32 cellular contexts compared by ENCODE assay signal in the genomic region with DNA sequence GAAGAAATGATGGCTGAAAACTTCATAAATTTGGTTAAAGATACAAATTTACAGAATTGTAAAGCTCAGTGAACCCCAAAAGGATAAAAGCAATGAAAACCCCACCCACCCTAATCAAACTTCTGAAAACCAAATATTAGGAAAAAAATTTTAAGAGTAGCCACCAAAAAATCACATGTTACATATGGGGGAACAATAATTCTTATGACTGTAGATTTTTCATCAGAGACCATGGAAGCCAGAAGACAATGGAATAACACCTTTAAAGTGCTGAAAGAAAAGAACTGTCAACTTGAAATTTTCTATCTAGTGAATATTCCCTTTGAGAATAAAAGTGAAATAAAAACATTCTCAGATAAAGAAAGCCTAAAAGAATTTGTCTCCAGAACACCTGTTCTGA. TPM values are rescaled to one million over a fixed set of nuclear protein-coding genes. Genes with fewer than 3 reads are reported as not detected.
"Had no signal": no experiment of that assay in that cellular context is flagged by ENCODE, and none has a peak within 500 bp of the region (broad histone marks: within the 10 kb centered on the region; RNA-seq: fewer than 3 reads in every experiment).

No MANE protein-coding gene starts in this region.

- H3K4me3 ChIP-seq: ovary, prostate gland, sigmoid colon, uterus had no signal

- H3K27ac ChIP-seq: neutrophil, ovary, prostate gland, sigmoid colon, uterus had no signal

- H3K27me3 ChIP-seq: neutrophil, ovary, sigmoid colon, uterus had no signal

- H3K9me3 ChIP-seq: neutrophil, ovary, prostate gland had no signal

- H3K36me3 ChIP-seq: neutrophil, ovary, prostate gland, sigmoid colon, uterus had no signal

- ATAC-seq: esophagus mucosa; left cardiac atrium; left ventricle myocardium superior; stimulated activated memory B cell treated with anti-CD40 and anti-IgM and Interleukin-4, amounts not matched to agents 10 μg/mL and 1 μg/mL and 100 μg/mL, for 72 hours; stimulated activated naive CD8-positive, alpha-beta T cell treated with anti-CD3 and anti-CD28 coated beads, Interleukin-15, amount 100 ng/mL, for 72 hours had no signal

- FAIRE-seq: keratinocyte, small intestine had no signal

- DNase-seq: activated CD4-positive, alpha-beta memory T cell treated with anti-CD3 and anti-CD28 coated beads for 36 hours; activated CD4-positive, alpha-beta T cell treated with anti-CD3 and anti-CD28 coated beads for 48 hours; activated CD8-positive, alpha-beta memory T cell treated with anti-CD3 and anti-CD28 coated beads, Interleukin-2, amount 50 U/mL, for 4 hours; activated effector memory CD4-positive, alpha-beta T cell treated with anti-CD3 and anti-CD28 coated beads, Interleukin-2, amount 50 U/mL, for 16 hours; activated naive CD4-positive, alpha-beta T cell treated with anti-CD3 and anti-CD28 coated beads for 36 hours; activated naive CD8-positive, alpha-beta T cell treated with anti-CD3 and anti-CD28 coated beads for 36 hours; activated T-cell treated with anti-CD3 and anti-CD28 coated beads, Interleukin-2, amount 50 U/mL, for 1 hour; amygdala; endodermal cell; foreskin fibroblast; head of caudate nucleus; hippocampal formation; left cardiac atrium; left ventricle myocardium superior; naive B cell; nephron progenitor cell; ovary; retina; sigmoid colon; small intestine; stimulated activated CD4-positive, alpha-beta T cell treated with anti-CD3 and anti-CD28 coated beads, Interleukin-1b, Interleukin-23, amount 100 ng/mL, for 48 hours; stimulated activated CD4-positive, alpha-beta T cell treated with anti-CD3 and anti-CD28 coated beads, Interleukin-4, amount 100 ng/mL, for 4 hours; stimulated activated CD8-positive, alpha-beta memory T cell treated with anti-CD3 and anti-CD28 coated beads, Interleukin-4, amount 100 ng/mL, for 48 hours; stimulated activated naive CD8-positive, alpha-beta T cell treated with anti-CD3 and anti-CD28 coated beads, Interleukin-15, amount 100 ng/mL, for 72 hours; substantia nigra; T-helper 2 cell; uterus had no signal

- H3K4me1 ChIP-seq: prostate gland, uterus had no signal

RNA-seq across cellular contexts. Expression of a gene that starts 30.2 kb away (rescaled TPM):
- total RNA-seq: activated CD4-positive, alpha-beta memory T cell treated with anti-CD3 and anti-CD28 coated beads for 36 hours; activated naive CD4-positive, alpha-beta T cell treated with anti-CD3 and anti-CD28 coated beads for 36 hours; activated naive CD8-positive, alpha-beta T cell treated with anti-CD3 and anti-CD28 coated beads for 36 hours had no signal
- polyA plus RNA-seq: keratinocyte had no signal
